Comparison of ENCODE assay signal across 8 cellular contexts in genomic region chr1:16207318-16208269, GRCh38. TPM values are rescaled to one million over a fixed set of nuclear protein-coding genes. Genes with fewer than 3 reads are reported as not detected.
DNase-seq lines count a peak whose midpoint lies in the region; ATAC-seq and TF ChIP-seq lines count a peak whose summit lies in the region.

No MANE protein-coding gene starts in this region.

- H3K27ac Mint-ChIP-seq in T-helper 17 cell (peak overlapping the region; percentile 70), glutamatergic neuron (ENCODE audit: unreplicated experiment) (no peak overlapping the region)

- H3K4me3 Mint-ChIP-seq in T-helper 17 cell: peak overlapping the region; percentile 87
- peak overlapping the region; percentile 83 for H3K4me3 Mint-ChIP-seq in glutamatergic neuron (ENCODE audit: unreplicated experiment)

- no peaks in the 10 kb centered on the region for H3F3A ChIP-seq in GM23248 (ENCODE audit: insufficient read depth)

- no peaks in the 10 kb centered on the region for H3K27me3 ChIP-seq in GM23248 (replicated peaks; ENCODE audit: insufficient read depth)

- DNase-seq in GM23248 (peak; percentile 52), T-helper 17 cell (no peak), glutamatergic neuron (no peak)

- no peaks in the 10 kb centered on the region for H3K36me3 ChIP-seq in GM23248 (ENCODE audit: low read depth)

- no peaks in the 10 kb centered on the region for H4K20me1 ChIP-seq in GM23248 (ENCODE audit: insufficient read depth)

- no peaks in the 10 kb centered on the region for H3K9me3 ChIP-seq in GM23248 (ENCODE audit: low read depth)
- H3K9me3 ChIP-seq in T-helper 17 cell (ENCODE audit: control insufficient read depth, low read length, poor library complexity, severe bottlenecking): no peaks in the 10 kb centered on the region

- ATAC-seq in T-helper 17 cell (no peak), esophagus mucosa (no peak), HG03025 (IDR thresholded peaks at IDR 0.05; ENCODE audit: low FRiP score, unreplicated experiment) (no peak), HG03159 (IDR thresholded peaks at IDR 0.05; ENCODE audit: unreplicated experiment) (no peak), GM21529 (IDR thresholded peaks at IDR 0.05; ENCODE audit: unreplicated experiment) (no peak)

- H3K9me3 Mint-ChIP-seq in glutamatergic neuron (ENCODE audit: unreplicated experiment): peaks cover 5% of the 10 kb centered on the region

- in situ Hi-C loops in GM23248 (cut with MboI): no loop called here

- H3K4me1 ChIP-seq in GM23248 (ENCODE audit: insufficient read depth): 0 out of 2 replicates have a peak, but pooled peaks cover 4% of the 10 kb centered on the region

- H3K4me3 ChIP-seq in GM23248: peak overlapping the region; percentile 73
- H3K4me3 ChIP-seq in skin epidermis: peak overlapping the region; percentile 37 to 52 (median 48)

- H3K9ac ChIP-seq in GM23248: peak overlapping the region; percentile 86

- H3K9me2 ChIP-seq in GM23248 (ENCODE audit: insufficient read depth): no peaks in the 10 kb centered on the region

- H3K79me2 ChIP-seq in GM23248 (ENCODE audit: insufficient read depth): no peaks in the 10 kb centered on the region

- TF ChIP-seq CTCF in glutamatergic neuron (IDR thresholded peaks at IDR 0.05; ENCODE audit: partially characterized antibody, unreplicated experiment): no peak

- H3K27ac ChIP-seq in GM23248 (peak overlapping the region; percentile 86), skin epidermis (peak overlapping the region in 20 of 21 experiments; percentile 70 to 96 (median 88))

- H2AFZ ChIP-seq in GM23248: peak overlapping the region; percentile 83

- H3K36me3 Mint-ChIP-seq in T-helper 17 cell (ENCODE audit: low read depth): peaks cover 6% of the 10 kb centered on the region
- H3K36me3 Mint-ChIP-seq in glutamatergic neuron (ENCODE audit: unreplicated experiment): no peaks in the 10 kb centered on the region

- peaks cover 22% of the 10 kb centered on the region for H3K4me1 Mint-ChIP-seq in T-helper 17 cell
- H3K4me1 Mint-ChIP-seq in glutamatergic neuron (ENCODE audit: low read depth, unreplicated experiment): peaks cover 2% of the 10 kb centered on the region

- peak overlapping the region; percentile 46 for H3K4me2 ChIP-seq in GM23248 (ENCODE audit: unreplicated experiment)

- WGBS in GM23248 (ENCODE audit: low coverage in 1 of 2, low lambda C conversion rate in 2 of 2, missing lambda C conversion rate in 2 of 2), 2 experiments: 46 to 48% methylated on average over 42 to 46 of the region's 51 CpGs

- H3K27me3 Mint-ChIP-seq in T-helper 17 cell (no peaks in the 10 kb centered on the region), glutamatergic neuron (ENCODE audit: unreplicated experiment) (peaks cover 5% of the 10 kb centered on the region)

RNA-seq across cellular contexts. Expression of gene ARHGEF19, which starts 4.9 kb away (rescaled TPM):
- total RNA-seq in GM23248 (2014; rRNA removed; shearing (Covaris generic)): 8.6 and 12.1 TPM in 2 replicates
- 13.3 and 14.2 TPM in 2 replicates for polyA plus RNA-seq in GM23248 (2016; fragmentation: Nextera tagmentation; extraction: Ambion mirVana)
- 1 to 10 TPM; 9.1 to 9.3 TPM for total RNA-seq in T-helper 17 cell
- total RNA-seq in glutamatergic neuron (ENCODE audit: unreplicated experiment): 3.4 TPM
- 21.9 TPM for total RNA-seq in esophagus mucosa

RNA-seq across cellular contexts. Expression of gene CPLANE2, which starts 29.4 kb away (rescaled TPM):
- total RNA-seq in GM23248 (2014; rRNA removed; shearing (Covaris generic)): 9.7 and 16.5 TPM in 2 replicates
- polyA plus RNA-seq in GM23248 (2016; fragmentation: Nextera tagmentation; extraction: Ambion mirVana): 2.6 and 3.5 TPM in 2 replicates
- 1 to 10 TPM; 4.3 to 6.9 TPM for total RNA-seq in T-helper 17 cell
- 3.5 TPM for total RNA-seq in glutamatergic neuron (ENCODE audit: unreplicated experiment)
- 11.4 TPM for total RNA-seq in esophagus mucosa

RNA-seq across cellular contexts. Expression of gene EPHA2, which starts 51.7 kb away (rescaled TPM):
- 20.4 and 21.7 TPM in 2 replicates for total RNA-seq in GM23248 (2014; rRNA removed; shearing (Covaris generic))
- polyA plus RNA-seq in GM23248 (2016; fragmentation: Nextera tagmentation; extraction: Ambion mirVana): 8.0 and 8.8 TPM in 2 replicates
- not detected for total RNA-seq in T-helper 17 cell
- 0.29 TPM for total RNA-seq in glutamatergic neuron (ENCODE audit: unreplicated experiment)
- total RNA-seq in esophagus mucosa: 146 TPM

Comparison
In these comparisons a context has a peak if more than half of its experiments do, and no peak if none do; other contexts are left out.
1. RNA of gene EPHA2, which starts 51.7 kb away (total RNA-seq): 146 TPM in esophagus mucosa (single experiment) and 20.4 to 21.7 TPM in GM23248; 0.29 TPM in glutamatergic neuron (single experiment) and not detected in T-helper 17 cell; every median in the first group is over 10 times any median in the second.